In the genomic region with DNA sequence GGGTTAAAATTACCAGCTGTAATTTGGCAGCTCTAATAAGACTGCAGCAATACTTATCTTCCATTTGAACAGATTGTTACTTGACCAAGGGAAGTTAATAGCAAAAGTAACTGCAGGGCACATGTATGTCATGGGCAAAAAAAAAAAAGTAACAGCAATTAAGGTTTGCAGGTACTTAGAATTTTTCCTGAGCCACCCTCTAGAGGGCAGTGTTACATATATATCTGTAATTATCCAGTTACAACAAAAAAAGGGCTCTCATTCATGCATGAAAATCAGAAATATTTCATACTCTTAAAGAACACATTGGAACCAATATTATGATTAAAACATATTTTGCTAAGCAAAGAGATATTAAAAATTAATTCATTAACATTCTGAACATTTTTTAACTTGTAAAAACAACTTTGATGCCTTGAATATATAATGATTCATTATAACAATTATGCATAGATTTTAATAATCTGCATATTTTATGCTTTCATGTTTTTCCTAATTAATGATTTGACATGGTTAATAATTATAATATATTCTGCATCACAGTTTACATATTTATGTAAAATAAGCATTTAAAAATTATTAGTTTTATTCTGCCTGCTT, we compare ENCODE assay signal across 8 cellular contexts. TPM values are rescaled to one million over a fixed set of nuclear protein-coding genes. Genes with fewer than 3 reads are reported as not detected.
DNase-seq lines count a peak whose midpoint lies in the region; TF ChIP-seq lines count a peak whose summit lies in the region.

No MANE protein-coding gene starts in this region.

- no peaks in the 10 kb centered on the region for H3K27me3 ChIP-seq in osteoblast (ENCODE audit: insufficient read depth, low read length)

- DNase-seq in AG09309 (ENCODE audit: low read depth) (peak; percentile 23), GF-D8 (lab: John Stamatoyannopoulos, UW) (peak; percentile 1), MV-4-11 (lab: John Stamatoyannopoulos, UW) (peak; percentile 51), SIG-M5 (lab: John Stamatoyannopoulos, UW) (peak; percentile 1), epithelial cell of esophagus (ENCODE audit: low read depth) (peak; percentile 54), osteoblast (ENCODE audit: insufficient read length, low spot score, missing footprints) (peak; percentile 83), UCSD-AML1 (lab: John Stamatoyannopoulos, UW; ENCODE audit: unreplicated experiment) (no peak), cortex of kidney (lab: John Stamatoyannopoulos, UW) (no peak)

- TF ChIP-seq CTCF in AG09309 (IDR thresholded peaks at IDR 0.05; ENCODE audit: control insufficient read depth, insufficient read depth, low read depth, low read length, missing control alignments) = peak; percentile 45
- TF ChIP-seq CTCF in epithelial cell of esophagus (IDR thresholded peaks at IDR 0.05; ENCODE audit: insufficient read depth, low read depth, low read length, missing control alignments) = peak; percentile 38
- TF ChIP-seq CTCF in osteoblast (IDR thresholded peaks at IDR 0.05; ENCODE audit: extremely low read depth, low read depth, low read length) = peak; percentile 61

- H3K4me2 ChIP-seq in osteoblast (ENCODE audit: insufficient read depth, low read length) = no peak overlapping the region

- H3K4me1 ChIP-seq in osteoblast (ENCODE audit: insufficient read depth, low read length) = no peaks in the 10 kb centered on the region

- H3K9me3 ChIP-seq in osteoblast (ENCODE audit: low read depth, low read length) = no peaks in the 10 kb centered on the region

- H2AFZ ChIP-seq in osteoblast (ENCODE audit: low read length) = no peak overlapping the region

- H3K79me2 ChIP-seq in osteoblast (ENCODE audit: insufficient read depth, low read length) = peaks cover 43% of the 10 kb centered on the region

- H3K27ac ChIP-seq in osteoblast (ENCODE audit: low read depth, low read length) = no peak overlapping the region

- peaks cover 6% of the 10 kb centered on the region for H4K20me1 ChIP-seq in osteoblast (ENCODE audit: insufficient read depth, low read length)

- no peak overlapping the region for H3K4me3 ChIP-seq in AG09309 (ENCODE audit: control insufficient read depth, low read depth, low read length)
- H3K4me3 ChIP-seq in epithelial cell of esophagus (ENCODE audit: low read length) = no peak overlapping the region
- no peak overlapping the region for H3K4me3 ChIP-seq in osteoblast (ENCODE audit: insufficient read depth, low read length)

- peaks cover 6% of the 10 kb centered on the region for H3K36me3 ChIP-seq in osteoblast (ENCODE audit: insufficient read depth, low read length)

RNA-seq across cellular contexts. Expression of a gene that starts 25.1 kb away (rescaled TPM):
- total RNA-seq in osteoblast = 45.6 and 47.4 TPM in 2 replicates

Comparison
In these comparisons a context has a peak if more than half of its experiments do, and no peak if none do; other contexts are left out.
1. DNase-seq: peak in AG09309 (single experiment), GF-D8 (single experiment), MV-4-11 (single experiment), SIG-M5 (single experiment), epithelial cell of esophagus (single experiment) and osteoblast (single experiment); none in UCSD-AML1 (single experiment) and cortex of kidney (single experiment).
2. Peak in every context shown above with its lines, with median percentiles within 50 percentile points of each other: CTCF ChIP-seq.